ENCODE assay signal across 1 cellular context in the genomic region with DNA sequence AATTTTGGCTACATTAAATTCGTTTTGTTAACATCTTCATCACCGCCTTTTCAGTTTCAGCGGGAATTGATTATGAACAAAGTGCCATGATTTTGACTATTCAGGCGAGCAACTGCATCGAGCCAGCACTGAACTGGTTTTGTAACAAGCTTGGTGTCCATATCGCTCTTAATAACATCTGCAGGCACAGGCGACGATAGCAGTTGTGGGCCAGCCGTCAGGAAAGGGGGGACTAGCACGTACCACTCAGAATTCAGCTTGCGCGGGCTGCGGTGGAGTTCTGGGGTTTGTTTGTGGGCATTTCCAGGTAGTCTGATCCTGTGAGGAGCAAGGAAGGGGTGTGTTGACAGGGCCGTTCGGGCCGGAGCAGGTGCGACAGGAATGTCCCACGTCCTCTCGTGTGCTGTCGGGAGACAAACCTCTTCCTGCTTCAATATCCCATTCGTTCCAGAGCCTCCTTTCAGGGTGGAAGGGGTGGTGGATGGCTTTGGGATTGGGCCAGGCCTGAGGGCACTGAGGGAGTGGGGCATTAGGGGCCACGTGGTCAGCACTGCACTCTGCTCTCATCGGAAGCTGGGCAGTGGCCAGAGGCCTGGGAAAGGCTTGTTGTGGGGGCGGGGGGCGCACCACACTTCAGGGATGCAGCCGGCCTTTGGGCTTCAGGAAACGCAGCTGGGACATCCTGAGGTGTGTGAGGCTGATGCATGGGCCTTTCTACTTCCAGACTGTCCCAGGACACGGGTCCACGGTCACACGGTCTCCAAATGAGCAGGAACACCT.
TF ChIP-seq lines count a peak whose summit lies in the region.

No MANE protein-coding gene starts in this region.

TF ChIP-seq in SK-N-SH treated with all-trans-retinoic acid at 6 μM for 48 hours, 23 proteins besides CTCF, POLR2A, EP300 and RAD21 (continued from another document):
- no peak for TF ChIP-seq PPARA (CRISPR knock-in tag; IDR thresholded peaks at IDR 0.05; ENCODE audit: borderline replicate concordance)
- TF ChIP-seq GLIS3 (CRISPR knock-in tag; IDR thresholded peaks at IDR 0.05): no peak
- TF ChIP-seq ISL1 (CRISPR knock-in tag; IDR thresholded peaks at IDR 0.05): no peak
- TF ChIP-seq BACH2 (CRISPR knock-in tag; IDR thresholded peaks at IDR 0.05; ENCODE audit: borderline replicate concordance): no peak
- no peak for TF ChIP-seq ARNTL (CRISPR knock-in tag; IDR thresholded peaks at IDR 0.05; ENCODE audit: borderline replicate concordance, low read depth)
- TF ChIP-seq ZC3H10 (CRISPR knock-in tag; IDR thresholded peaks at IDR 0.05): no peak
- TF ChIP-seq OSR1 (CRISPR knock-in tag; IDR thresholded peaks at IDR 0.05): no peak
- TF ChIP-seq ZNF565 (CRISPR knock-in tag; conservative IDR thresholded peaks at IDR 0.05; ENCODE audit: low read depth): no peak
- TF ChIP-seq, protein P1, sequence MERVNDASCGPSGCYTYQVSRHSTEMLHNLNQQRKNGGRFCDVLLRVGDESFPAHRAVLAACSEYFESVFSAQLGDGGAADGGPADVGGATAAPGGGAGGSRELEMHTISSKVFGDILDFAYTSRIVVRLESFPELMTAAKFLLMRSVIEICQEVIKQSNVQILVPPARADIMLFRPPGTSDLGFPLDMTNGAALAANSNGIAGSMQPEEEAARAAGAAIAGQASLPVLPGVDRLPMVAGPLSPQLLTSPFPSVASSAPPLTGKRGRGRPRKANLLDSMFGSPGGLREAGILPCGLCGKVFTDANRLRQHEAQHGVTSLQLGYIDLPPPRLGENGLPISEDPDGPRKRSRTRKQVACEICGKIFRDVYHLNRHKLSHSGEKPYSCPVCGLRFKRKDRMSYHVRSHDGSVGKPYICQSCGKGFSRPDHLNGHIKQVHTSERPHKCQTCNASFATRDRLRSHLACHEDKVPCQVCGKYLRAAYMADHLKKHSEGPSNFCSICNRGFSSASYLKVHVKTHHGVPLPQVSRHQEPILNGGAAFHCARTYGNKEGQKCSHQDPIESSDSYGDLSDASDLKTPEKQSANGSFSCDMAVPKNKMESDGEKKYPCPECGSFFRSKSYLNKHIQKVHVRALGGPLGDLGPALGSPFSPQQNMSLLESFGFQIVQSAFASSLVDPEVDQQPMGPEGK (CRISPR knock-in tag; IDR thresholded peaks at IDR 0.05; ENCODE audit: borderline replicate concordance): no peak
- TF ChIP-seq ZNF70 (CRISPR knock-in tag; IDR thresholded peaks at IDR 0.05): no peak
- no peak for TF ChIP-seq TCF4 (CRISPR knock-in tag; IDR thresholded peaks at IDR 0.05; ENCODE audit: borderline replicate concordance)
